In the genomic region with DNA sequence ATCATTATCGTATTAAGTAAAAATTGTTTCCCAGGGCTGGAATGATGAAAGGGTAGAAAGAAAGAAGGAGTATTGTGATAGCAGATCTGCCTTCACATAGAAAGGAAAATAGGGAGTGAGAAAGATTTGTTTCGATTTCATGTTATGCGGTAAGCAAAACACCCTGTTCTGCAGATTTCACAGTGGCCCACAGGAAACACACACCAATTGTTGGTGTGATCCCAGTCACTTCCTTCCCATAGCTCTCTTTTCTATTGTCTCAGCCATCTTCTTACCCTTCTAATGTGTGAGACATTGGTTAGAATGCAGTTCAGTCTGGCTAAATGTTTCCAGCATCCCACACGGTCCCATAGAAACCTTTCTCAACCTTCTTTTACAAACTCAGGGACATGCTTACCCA, we compare ENCODE assay signal across 19 cellular contexts.
DNase-seq lines count a peak whose midpoint lies in the region; ATAC-seq, FAIRE-seq and TF ChIP-seq lines count a peak whose summit lies in the region.
"Had no signal": no experiment of that assay in that cellular context is flagged by ENCODE, and none has a peak within 500 bp of the region (broad histone marks: within the 10 kb centered on the region; RNA-seq: fewer than 3 reads in every experiment).

No MANE protein-coding gene starts in this region.

- POLR2A ChIA-PET in H1 (lab: Charles Lee; ENCODE audit: partially characterized antibody) (no interaction called here), HepG2 (lab: Yijun Ruan, JAX) (no interaction called here)

- CTCF ChIA-PET in H1 (lab: Charles Lee; ENCODE audit: partially characterized antibody): no interaction called here
- CTCF ChIA-PET in HepG2 (lab: Yijun Ruan, JAX; ENCODE audit: low intra/inter-chr PET ratio, low total read pairs): no interaction called here

- FAIRE-seq in H1 (lab: Jason Lieb, UNC) (no peak), HepG2 (lab: Jason Lieb, UNC) (no peak)
- FAIRE-seq: GM12891, GM18507, H54 had no signal

- H3K27me3 ChIP-seq in MM.1S (replicated peaks; ENCODE audit: insufficient read depth, low read length): no peaks in the 10 kb centered on the region
- H3K27me3 ChIP-seq in H1 (replicated peaks in 1 of 4; ENCODE audit: control insufficient read depth in 3 of 4, extremely low read depth in 1 of 4, insufficient read depth in 3 of 4, low read length in 3 of 4): no peaks in the 10 kb centered on the region
- no peaks in the 10 kb centered on the region for H3K27me3 ChIP-seq in neural progenitor cell
- H3K27me3 ChIP-seq in HepG2 (ENCODE audit: control insufficient read depth in 1 of 2, insufficient read depth in 2 of 2, low read length in 2 of 2): no peaks in the 10 kb centered on the region

- no peak overlapping the region for H3K4ac ChIP-seq in H1 (replicated peaks; ENCODE audit: insufficient read length, low read depth, low read length)

- 97% methylated on average over 4 of the region's 4 CpGs; no CpG with 5 or more reads in 1 of the 2 experiments for WGBS in H1 (ENCODE audit: extremely low coverage in 1 of 2, insufficient coverage in 1 of 2, insufficient read length in 1 of 2, insufficient replicate concordance in 2 of 2, low coverage in 1 of 2, low lambda C conversion rate in 2 of 2, missing lambda C conversion rate in 1 of 2), 2 experiments
- WGBS in HepG2 (ENCODE audit: low lambda C conversion rate): 45% methylated on average over 4 of the region's 4 CpGs

- H2BK120ac ChIP-seq in H1 (replicated peaks; ENCODE audit: low read depth, low read length): no peak overlapping the region

- H4K20me1 ChIP-seq in MM.1S (ENCODE audit: insufficient read depth, low read length) (no peaks in the 10 kb centered on the region), H1 (replicated peaks in 1 of 2; ENCODE audit: control insufficient read depth in 1 of 2, insufficient read depth in 2 of 2, low read length in 2 of 2) (no peaks in the 10 kb centered on the region), neural progenitor cell (ENCODE audit: low read depth) (no peaks in the 10 kb centered on the region), HepG2 (ENCODE audit: insufficient read depth, low read length) (no peaks in the 10 kb centered on the region)

- H2BK5ac ChIP-seq in H1 (ENCODE audit: low read depth, low read length): no peak overlapping the region

- H4K5ac ChIP-seq in H1 (ENCODE audit: insufficient read length, low read depth, low read length): no peak overlapping the region

- no peak overlapping the region for H2AK5ac ChIP-seq in H1 (ENCODE audit: low read depth, low read length)

- H2BK15ac ChIP-seq in H1 (ENCODE audit: low read length): no peak overlapping the region

- H4K91ac ChIP-seq in H1 (replicated peaks; ENCODE audit: insufficient read length, low read length): no peak overlapping the region

- no peaks in the 10 kb centered on the region for H3K27me3 Mint-ChIP-seq in neural progenitor cell (ENCODE audit: insufficient read depth, low read depth)
- H3K27me3 Mint-ChIP-seq: CD4-positive, alpha-beta memory T cell had no signal

- no peak overlapping the region for H3K56ac ChIP-seq in H1 (replicated peaks; ENCODE audit: insufficient read length, low read depth, low read length)

- H3K79me2 ChIP-seq in MM.1S (ENCODE audit: low read length): no peaks in the 10 kb centered on the region
- H3K79me2 ChIP-seq in H1 (ENCODE audit: control insufficient read depth in 1 of 2, insufficient read depth in 2 of 2, low read length in 2 of 2): no peaks in the 10 kb centered on the region
- no peaks in the 10 kb centered on the region for H3K79me2 ChIP-seq in neural progenitor cell (ENCODE audit: low read depth)
- H3K79me2 ChIP-seq in HepG2 (ENCODE audit: insufficient read depth, low read length): no peaks in the 10 kb centered on the region

- no peak overlapping the region for H3K14ac ChIP-seq in H1 (ENCODE audit: insufficient read length)

- ATAC-seq in HG03378 (IDR thresholded peaks at IDR 0.05; ENCODE audit: unreplicated experiment) (no peak), GM21423 (IDR thresholded peaks at IDR 0.05; ENCODE audit: unreplicated experiment) (no peak), HepG2 (no peak)

- no peak overlapping the region for H3K23ac ChIP-seq in H1 (ENCODE audit: insufficient read length)

- no peak overlapping the region for H3K27ac ChIP-seq in MM.1S (ENCODE audit: low read length)
- H3K27ac ChIP-seq in H1 (ENCODE audit: low read depth, low read length): no peak overlapping the region
- no peak overlapping the region for H3K27ac ChIP-seq in neural progenitor cell
- H3K27ac ChIP-seq in HepG2 (ENCODE audit: extremely low read length, insufficient read depth, low read length): no peak overlapping the region
- H3K27ac ChIP-seq: GM23248 had no signal

- no peak overlapping the region for H2BK12ac ChIP-seq in H1 (ENCODE audit: low read depth, low read length)

- H3K36me3 Mint-ChIP-seq in neural progenitor cell: no peaks in the 10 kb centered on the region
- H3K36me3 Mint-ChIP-seq: CD4-positive, alpha-beta memory T cell had no signal

- H3K79me1 ChIP-seq in H1 (ENCODE audit: low read depth, low read length): no peaks in the 10 kb centered on the region

- no peaks in the 10 kb centered on the region for H3K9me2 ChIP-seq in MM.1S (replicated peaks; ENCODE audit: insufficient read depth, low read length)

- TF ChIP-seq CTCF in MM.1S (IDR thresholded peaks at IDR 0.05; ENCODE audit: low read length): no peak
- TF ChIP-seq CTCF in H1 (IDR thresholded peaks at IDR 0.05; ENCODE audit: control extremely low read depth in 1 of 3, insufficient read depth in 1 of 3, low read depth in 1 of 3, low read length in 3 of 3): no peak
- TF ChIP-seq CTCF in neural progenitor cell (IDR thresholded peaks at IDR 0.05): no peak
- no peak for TF ChIP-seq CTCF in HepG2 (CRISPR knock-in tag; IDR thresholded peaks at IDR 0.05)

- no peak overlapping the region for H3K18ac ChIP-seq in H1 (ENCODE audit: extremely low read depth, low read length)

- no peaks in the 10 kb centered on the region for H3K9me3 Mint-ChIP-seq in neural progenitor cell

- H3K4me3 Mint-ChIP-seq in neural progenitor cell: no peak overlapping the region
- H3K4me3 Mint-ChIP-seq: CD4-positive, alpha-beta memory T cell; HFFc6 had no signal

- TF ChIP-seq EP300 in H1 (IDR thresholded peaks at IDR 0.05; ENCODE audit: borderline replicate concordance in 1 of 2, low read depth in 2 of 2, low read length in 2 of 2): no peak
- TF ChIP-seq EP300 in HepG2 (IDR thresholded peaks at IDR 0.05; ENCODE audit: low read depth in 2 of 2, low read length in 2 of 2): no peak
- TF ChIP-seq EP300 in HepG2 (CRISPR knock-in tag; IDR thresholded peaks at IDR 0.05; ENCODE audit: borderline replicate concordance): no peak

- H3F3A ChIP-seq in MM.1S (ENCODE audit: insufficient read depth, low read length) (no peaks in the 10 kb centered on the region), neural progenitor cell (ENCODE audit: low read depth) (no peaks in the 10 kb centered on the region)

- no peak overlapping the region for H4K8ac ChIP-seq in H1 (ENCODE audit: extremely low read depth, insufficient read depth, low read length)

- in situ Hi-C loops in HepG2 (cut with HindIII; ENCODE audit: extremely low pct_ligation_motif_present, low pct_unique_long_range_greater_than_20kb): no loop called here

- H3K4me1 ChIP-seq in MM.1S (ENCODE audit: low read length): no peaks in the 10 kb centered on the region
- no peaks in the 10 kb centered on the region for H3K4me1 ChIP-seq in H1 (replicated peaks in 1 of 4; ENCODE audit: control insufficient read depth in 3 of 4, insufficient read depth in 4 of 4, low read length in 3 of 4)
- no peaks in the 10 kb centered on the region for H3K4me1 ChIP-seq in neural progenitor cell
- no peaks in the 10 kb centered on the region for H3K4me1 ChIP-seq in HepG2 (ENCODE audit: insufficient read depth, low read length)
- H3K4me1 ChIP-seq: HAP-1 had no signal

- H3K9ac ChIP-seq in MM.1S (ENCODE audit: low read length) (no peak overlapping the region), H1 (replicated peaks in 1 of 4; ENCODE audit: extremely low read depth in 1 of 4, low read depth in 3 of 4, low read length in 3 of 4) (no peak overlapping the region), neural progenitor cell (no peak overlapping the region), HepG2 (ENCODE audit: insufficient read depth, low read depth, low read length) (no peak overlapping the region)
- H3K9ac ChIP-seq: GM23248 had no signal

- no peaks in the 10 kb centered on the region for H3K9me3 ChIP-seq in MM.1S (replicated peaks; ENCODE audit: insufficient read depth, low read length)
- no peaks in the 10 kb centered on the region for H3K9me3 ChIP-seq in H1 (ENCODE audit: insufficient read depth in 2 of 2, low read depth in 1 of 2, low read length in 1 of 2)
- H3K9me3 ChIP-seq in neural progenitor cell (ENCODE audit: low read depth): no peaks in the 10 kb centered on the region
- peaks cover 36% of the 10 kb centered on the region for H3K9me3 ChIP-seq in HepG2 (ENCODE audit: low read length)
- H3K9me3 ChIP-seq: HAP-1 had no signal

- peak; percentile 51 for DNase-seq in MM.1S
- DNase-seq in H1 (ENCODE audit: low read depth in 1 of 2, low spot score in 2 of 2): no peak
- no peak for DNase-seq in neural progenitor cell (ENCODE audit: low spot score)
- no peak for DNase-seq in HepG2 (ENCODE audit: low spot score)
- DNase-seq: C1 segment of cervical spinal cord; Calu3; CD4-positive, alpha-beta memory T cell; COR-L47; DMS53; DMS79 treated with DMSO at 0.1 percent for 48 hours; GF-D8; GM23248; HFFc6 had no signal

- H3K23me2 ChIP-seq in H1 (ENCODE audit: low read depth, low read length): no peaks in the 10 kb centered on the region

- H3K4me3 ChIP-seq in MM.1S (ENCODE audit: low read length) (no peak overlapping the region), H1 (ENCODE audit: extremely low read depth in 1 of 4, insufficient read depth in 2 of 4, low read depth in 3 of 4, low read length in 4 of 4) (no peak overlapping the region), neural progenitor cell (no peak overlapping the region), HepG2 (replicated peaks in 1 of 3; ENCODE audit: insufficient read depth in 1 of 3, low read depth in 2 of 3, low read length in 3 of 3) (no peak overlapping the region)
- H3K4me3 ChIP-seq: GM23248, HAP-1 had no signal

- H2BK20ac ChIP-seq in H1 (ENCODE audit: low read length): no peak overlapping the region

- H3K36me3 ChIP-seq in MM.1S (replicated peaks; ENCODE audit: insufficient read depth, low read length): no peaks in the 10 kb centered on the region
- H3K36me3 ChIP-seq in H1 (ENCODE audit: control insufficient read depth in 2 of 4, insufficient read depth in 4 of 4, low read length in 3 of 4): no peaks in the 10 kb centered on the region
- no peaks in the 10 kb centered on the region for H3K36me3 ChIP-seq in neural progenitor cell
- H3K36me3 ChIP-seq in HepG2 (replicated peaks in 1 of 2; ENCODE audit: control insufficient read depth in 1 of 2, insufficient read depth in 2 of 2, low read length in 2 of 2): no peaks in the 10 kb centered on the region
- H3K36me3 ChIP-seq: HAP-1 had no signal

- peak overlapping the region; percentile 14; the same call in 1 of the 2 replicates for H2AFZ ChIP-seq in MM.1S (ENCODE audit: low read length)
- peak overlapping the region; percentile 60; the same call in 1 of the 2 replicates for H2AFZ ChIP-seq in H1 (ENCODE audit: low read length)
- H2AFZ ChIP-seq in neural progenitor cell (replicated peaks): peak overlapping the region; percentile 13
- H2AFZ ChIP-seq in HepG2 (ENCODE audit: low read length): no peak overlapping the region
- H2AFZ ChIP-seq: GM23248 had no signal

- TF ChIP-seq RAD21 in H1 (IDR thresholded peaks at IDR 0.05 in 1 of 2, conservative IDR thresholded peaks at IDR 0.05 in 1 of 2; ENCODE audit: low read depth in 2 of 2, low read length in 2 of 2) (no peak), HepG2 (CRISPR knock-in tag; IDR thresholded peaks at IDR 0.05) (no peak)

- TF ChIP-seq POLR2A in H1 (IDR thresholded peaks at IDR 0.05; ENCODE audit: control extremely low read depth in 1 of 2, low read depth in 2 of 2, low read length in 2 of 2): no peak
- no peak for TF ChIP-seq POLR2A in HepG2 (IDR thresholded peaks at IDR 0.05; ENCODE audit: insufficient read depth in 1 of 2, low read depth in 2 of 2, low read length in 2 of 2)

- BruUV-seq in HepG2 (replicated peaks; lab: Mats Ljungman, UMichigan): no TSS peak

- H3K27ac Mint-ChIP-seq in neural progenitor cell: no peak overlapping the region
- H3K27ac Mint-ChIP-seq: CD4-positive, alpha-beta memory T cell; HFFc6 had no signal

- H3K4me2 ChIP-seq in MM.1S (ENCODE audit: low read depth, low read length): no peak overlapping the region
- no peak overlapping the region for H3K4me2 ChIP-seq in H1 (ENCODE audit: insufficient read depth in 1 of 2, low read depth in 2 of 2, low read length in 2 of 2)
- no peak overlapping the region for H3K4me2 ChIP-seq in neural progenitor cell
- no peak overlapping the region for H3K4me2 ChIP-seq in HepG2 (ENCODE audit: low read depth, low read length)

- H3K4me1 Mint-ChIP-seq in neural progenitor cell: no peaks in the 10 kb centered on the region
- H3K4me1 Mint-ChIP-seq: CD4-positive, alpha-beta memory T cell had no signal

- intact Hi-C loops in HepG2 (cut with micrococcal nuclease; ENCODE audit: unreplicated experiment): no loop called here
